1 cellular context compared by ENCODE assay signal in genomic region chr17:82081966-82082365, GRCh38.
TF ChIP-seq lines count a peak whose summit lies in the region.

No MANE protein-coding gene starts in this region.

TF ChIP-seq in K562, 482 proteins besides CTCF, POLR2A, EP300 and RAD21:
- peak; percentile 3 for TF ChIP-seq POLR2G (IDR thresholded peaks at IDR 0.05; ENCODE audit: low read depth, low read length)
- TF ChIP-seq RBFOX2 (IDR thresholded peaks at IDR 0.05; ENCODE audit: low read depth, low read length) = 0 out of 2 replicates have a peak, but pooled peaks have one; percentile 3
- TF ChIP-seq IRF1 (CRISPR knock-in tag; IDR thresholded peaks at IDR 0.05; ENCODE audit: borderline replicate concordance) = no peak
TF ChIP-seq in K562: peak in this region for 2.
